ENCODE assay signal across 16 cellular contexts in genomic region chr2:4618141-4618540, GRCh38.
"Had no signal": no experiment of that assay in that cellular context is flagged by ENCODE, and none has a peak within 500 bp of the region (broad histone marks: within the 10 kb centered on the region; RNA-seq: fewer than 3 reads in every experiment).

No MANE protein-coding gene starts in this region.

- ATAC-seq: activated CD8-positive, alpha-beta memory T cell treated with anti-CD3 and anti-CD28 coated beads, Interleukin-2, amount 10 ng/mL, durations not matched to agents 7 days and 5 days; activated T-helper 17 cell treated with anti-CD3 and anti-CD28 coated beads, Interleukin-2, amount 50 U/mL, for 72 hours; natural killer cell; stimulated activated memory B cell treated with anti-CD40 and anti-IgM and Interleukin-4, amounts not matched to agents 10 μg/mL and 1 μg/mL and 100 μg/mL, for 72 hours had no signal

- DNase-seq: activated B cell treated with CpG ODN at 0.5 μM for 24 hours; activated CD4-positive, alpha-beta memory T cell treated with anti-CD3 and anti-CD28 coated beads, Interleukin-2, amount 10 ng/mL, durations not matched to agents 7 days and 5 days; activated CD4-positive, alpha-beta T cell treated with anti-CD3 and anti-CD28 coated beads for 48 hours; activated CD8-positive, alpha-beta memory T cell treated with anti-CD3 and anti-CD28 coated beads, Interleukin-2, amount 10 ng/mL, durations not matched to agents 7 days and 5 days; activated naive CD4-positive, alpha-beta T cell; activated naive CD8-positive, alpha-beta T cell treated with anti-CD3 and anti-CD28 coated beads for 36 hours; activated T-cell treated with anti-CD3 and anti-CD28 coated beads, Interleukin-2, amount 50 U/mL, for 1 hour; amniotic stem cell; mesenchymal stem cell; natural killer cell; sigmoid colon; spleen; stimulated activated CD4-positive, alpha-beta T cell treated with anti-CD3 and anti-CD28 coated beads, Interleukin-4, amount 100 ng/mL, for 4 hours; testis had no signal
